32 cellular contexts compared by ENCODE assay signal in the genomic region with DNA sequence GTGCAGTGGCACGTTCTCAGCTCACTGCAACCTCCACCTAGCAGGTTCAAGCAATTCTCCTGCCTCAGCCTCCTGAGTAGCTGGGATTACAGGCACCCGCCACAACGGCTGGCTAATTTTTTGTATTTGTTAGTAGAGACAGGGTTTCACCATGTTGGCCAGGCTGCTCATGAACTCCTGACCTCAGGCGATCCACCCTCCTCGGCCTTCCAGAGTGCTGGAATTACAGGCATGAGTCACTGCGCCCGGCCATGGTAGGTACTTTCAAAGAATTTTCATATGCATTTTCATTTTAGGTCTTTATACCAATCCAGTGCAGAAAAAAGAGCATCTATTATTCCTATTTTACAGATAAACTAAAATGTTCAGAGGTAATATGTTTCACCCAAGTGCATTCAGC.
"Had no signal": no experiment of that assay in that cellular context is flagged by ENCODE, and none has a peak within 500 bp of the region (broad histone marks: within the 10 kb centered on the region; RNA-seq: fewer than 3 reads in every experiment).

No MANE protein-coding gene starts in this region.

- H3K36me3 ChIP-seq: adrenal gland, brain microvascular endothelial cell, cardiac muscle cell had no signal

- H3K9me3 ChIP-seq: adrenal gland, body of pancreas had no signal

- ATAC-seq: activated CD8-positive, alpha-beta T cell treated with anti-CD3 and anti-CD28 coated beads for 36 hours; activated naive CD4-positive, alpha-beta T cell treated with anti-CD3 and anti-CD28 coated beads, Interleukin-2, amount 50 U/mL, for 72 hours; activated T-cell treated with anti-CD3 and anti-CD28 coated beads, Interleukin-2, amount 50 U/mL, for 4 hours; activated T-cell treated with anti-CD3 and anti-CD28 coated beads, Interleukin-2, amount 50 U/mL, for 72 hours; activated T-helper 17 cell treated with anti-CD3 and anti-CD28 coated beads, Interleukin-2, amount 50 U/mL, for 72 hours; body of pancreas had no signal

- H3K27ac ChIP-seq: adrenal gland, body of pancreas, brain microvascular endothelial cell, cardiac muscle cell, VCaP had no signal

- H3K4me1 ChIP-seq: adrenal gland, body of pancreas had no signal

- H3K4me3 ChIP-seq: adrenal gland, body of pancreas, cardiac muscle cell had no signal

- DNase-seq: activated B cell treated with CpG ODN at 0.5 μM for 24 hours; activated CD4-positive, alpha-beta memory T cell treated with anti-CD3 and anti-CD28 coated beads for 36 hours; activated CD4-positive, alpha-beta T cell treated with anti-CD3 and anti-CD28 coated beads for 4 hours; activated CD4-positive, alpha-beta T cell treated with anti-CD3 and anti-CD28 coated beads, Interleukin-2, amount 10 ng/mL, durations not matched to agents 24 days and 14 days; activated CD4-positive, alpha-beta T cell treated with anti-CD3 and anti-CD28 coated beads, Interleukin-2, amount 50 U/mL, for 1 hour; activated CD4-positive, alpha-beta T cell treated with anti-CD3 and anti-CD28 coated beads, Interleukin-2, amount 50 U/mL, for 4 hours; activated CD4-positive, CD25-positive, alpha-beta regulatory T cell treated with anti-CD3 and anti-CD28 coated beads, Interleukin-2, amount 50 U/mL, for 72 hours; activated CD8-positive, alpha-beta memory T cell treated with anti-CD3 and anti-CD28 coated beads, Interleukin-2, amount 50 U/mL, for 4 hours; activated CD8-positive, alpha-beta T cell treated with anti-CD3 and anti-CD28 coated beads for 36 hours; activated effector memory CD4-positive, alpha-beta T cell treated with anti-CD3 and anti-CD28 coated beads, Interleukin-2, amount 50 U/mL, for 16 hours; activated gamma-delta T cell treated with Interleukin-2 at 50 U/mL for 16 hours; activated naive CD4-positive, alpha-beta T cell; activated naive CD4-positive, alpha-beta T cell treated with anti-CD3 and anti-CD28 coated beads for 36 hours; activated naive CD4-positive, alpha-beta T cell treated with anti-CD3 and anti-CD28 coated beads, Interleukin-2, amount 50 U/mL, for 16 hours; activated naive CD8-positive, alpha-beta T cell treated with anti-CD3 and anti-CD28 coated beads for 36 hours; activated T-cell treated with anti-CD3 and anti-CD28 coated beads for 4 hours; activated T-cell treated with anti-CD3 and anti-CD28 coated beads, Interleukin-2, amount 50 U/mL, for 1 hour; activated T-cell treated with anti-CD3 and anti-CD28 coated beads, Interleukin-2, amount 50 U/mL, for 4 hours; activated T-cell treated with anti-CD3 and anti-CD28 coated beads, Interleukin-2, amount 50 U/mL, for 72 hours; adrenal gland; amniotic stem cell; aorta; body of pancreas; brain microvascular endothelial cell; caudate nucleus; cerebellar nuclear complex; T-helper 2 cell; T-helper 9 cell had no signal

- H3K27me3 ChIP-seq: adrenal gland, body of pancreas, brain microvascular endothelial cell, cardiac muscle cell had no signal
